ENCODE assay signal across 16 cellular contexts in genomic region chr6:136440187-136440582, GRCh38.
DNase-seq lines count a peak whose midpoint lies in the region; ATAC-seq, FAIRE-seq and TF ChIP-seq lines count a peak whose summit lies in the region.
"Had no signal": no experiment of that assay in that cellular context is flagged by ENCODE, and none has a peak within 500 bp of the region (broad histone marks: within the 10 kb centered on the region; RNA-seq: fewer than 3 reads in every experiment).

No MANE protein-coding gene starts in this region.

- FAIRE-seq in RCC 7860 (lab: Jason Lieb, UNC): no peak

- H3K4me1 ChIP-seq in GM23338 (ENCODE audit: insufficient read depth): peaks cover 81% of the 10 kb centered on the region
- no peaks in the 10 kb centered on the region for H3K4me1 ChIP-seq in endodermal cell (ENCODE audit: control insufficient read depth, insufficient read depth, low read length)
- peaks cover 23 to 43% of the 10 kb centered on the region in 2 donors for H3K4me1 ChIP-seq in mucosa of rectum (ENCODE audit: control insufficient read depth in 2 of 2, insufficient read depth in 2 of 2, low read length in 2 of 2)
- no peaks in the 10 kb centered on the region for H3K4me1 ChIP-seq in left ventricle myocardium inferior

- H3F3A ChIP-seq in GM23338 (replicated peaks; ENCODE audit: low read depth): no peaks in the 10 kb centered on the region

- H4K20me1 ChIP-seq in GM23338 (replicated peaks; ENCODE audit: insufficient read depth): no peaks in the 10 kb centered on the region

- H3K9ac ChIP-seq in endodermal cell (ENCODE audit: extremely low read depth, low read length, poor library complexity, severe bottlenecking) (no peak overlapping the region), mucosa of rectum (ENCODE audit: low read depth in 1 of 2, low read length in 2 of 2) (no peak overlapping the region)

- TF ChIP-seq CTCF in GM23338 (conservative IDR thresholded peaks at IDR 0.05; ENCODE audit: low read depth in 2 of 2) (no peak), endodermal cell (conservative IDR thresholded peaks at IDR 0.05) (no peak), left ventricle myocardium inferior (IDR thresholded peaks at IDR 0.05; ENCODE audit: borderline replicate concordance) (no peak)

- H3K36me3 Mint-ChIP-seq in GM23338 (ENCODE audit: low read depth): no peaks in the 10 kb centered on the region; the same call in 2 of the 3 replicates
- no peaks in the 10 kb centered on the region for H3K36me3 Mint-ChIP-seq in endodermal cell (ENCODE audit: low read depth)
- H3K36me3 Mint-ChIP-seq: naive thymus-derived CD4-positive, alpha-beta T cell had no signal

- H2AFZ ChIP-seq in GM23338: no peak overlapping the region

- peaks cover 56% of the 10 kb centered on the region for H3K4me1 Mint-ChIP-seq in GM23338
- peaks cover 39% of the 10 kb centered on the region for H3K4me1 Mint-ChIP-seq in endodermal cell

- 94% methylated on average over 2 of the region's 2 CpGs; no CpG with 5 or more reads in 1 of the 2 experiments for WGBS in endodermal cell (ENCODE audit: insufficient coverage in 1 of 2, insufficient read length in 1 of 2), 2 experiments

- peaks cover 87% of the 10 kb centered on the region for H3K79me2 ChIP-seq in GM23338 (replicated peaks; ENCODE audit: insufficient read depth)

- DNase-seq in GM23338 (ENCODE audit: low spot score) (no peak), RCC 7860 (ENCODE audit: low spot score) (peak; percentile 12), endodermal cell (no peak), left ventricle myocardium inferior (no peak), middle frontal gyrus (ENCODE audit: extremely low spot score, low spot score) (no peak), KG1 (lab: John Stamatoyannopoulos, UW) (no peak)
- DNase-seq: effector CD8-positive, alpha-beta T cell; naive thymus-derived CD4-positive, alpha-beta T cell; NCI-H1048; Right ventricle myocardium superior; stimulated activated CD4-positive, alpha-beta T cell treated with anti-CD3 and anti-CD28 coated beads, Interleukin-4, amount 100 ng/mL, for 4 hours; stimulated activated CD8-positive, alpha-beta memory T cell treated with anti-CD3 and anti-CD28 coated beads, Interleukin-4, amount 100 ng/mL, for 48 hours had no signal

- H3K9me3 ChIP-seq in endodermal cell (ENCODE audit: control insufficient read depth, low read length): no peaks in the 10 kb centered on the region
- no peaks in the 10 kb centered on the region for H3K9me3 ChIP-seq in mucosa of rectum (ENCODE audit: control insufficient read depth in 2 of 2, low read length in 2 of 2)
- H3K9me3 ChIP-seq in left ventricle myocardium inferior (replicated peaks): no peaks in the 10 kb centered on the region
- H3K9me3 ChIP-seq: suprapubic skin had no signal

- no peak overlapping the region for H3K4me3 Mint-ChIP-seq in GM23338
- H3K4me3 Mint-ChIP-seq in endodermal cell: no peak overlapping the region
- H3K4me3 Mint-ChIP-seq: activated T-helper 1 cell treated with anti-CD3 and anti-CD28 coated beads, Interleukin-12 subunit alpha, Interleukin-12 subunit beta, Interleukin-2, Interleukin-4 antibody, amounts not matched to agents 30 ng/mL and 10 ng/mL and 1 ng/mL, durations not matched to agents 14 hours and 24 hours and 36 hours; naive thymus-derived CD4-positive, alpha-beta T cell had no signal

- H3K27me3 Mint-ChIP-seq in GM23338 (ENCODE audit: insufficient read depth, low read depth, poor library complexity): no peaks in the 10 kb centered on the region
- H3K27me3 Mint-ChIP-seq in endodermal cell (ENCODE audit: insufficient read depth): no peaks in the 10 kb centered on the region

- H3K4me3 ChIP-seq in GM23338: no peak overlapping the region
- H3K4me3 ChIP-seq in endodermal cell (ENCODE audit: low read length): no peak overlapping the region
- no peak overlapping the region for H3K4me3 ChIP-seq in mucosa of rectum (ENCODE audit: low read length in 2 of 2)
- no peak overlapping the region for H3K4me3 ChIP-seq in left ventricle myocardium inferior
- H3K4me3 ChIP-seq: suprapubic skin had no signal

- 0 out of 2 replicates have a peak overlapping the region, but pooled peaks have one; percentile 33 for H3K4me2 ChIP-seq in GM23338

- H3K36me3 ChIP-seq in GM23338 (ENCODE audit: insufficient read depth) (no peaks in the 10 kb centered on the region), endodermal cell (ENCODE audit: control insufficient read depth, insufficient read depth, low read length) (no peaks in the 10 kb centered on the region), mucosa of rectum (ENCODE audit: control insufficient read depth in 2 of 2, insufficient read depth in 2 of 2, low read length in 2 of 2) (no peaks in the 10 kb centered on the region), left ventricle myocardium inferior (no peaks in the 10 kb centered on the region)
- H3K36me3 ChIP-seq: suprapubic skin had no signal

- H3K9me2 ChIP-seq in GM23338 (ENCODE audit: insufficient read depth): no peaks in the 10 kb centered on the region

- H3K27me3 ChIP-seq in GM23338 (ENCODE audit: insufficient read depth): no peaks in the 10 kb centered on the region
- no peaks in the 10 kb centered on the region for H3K27me3 ChIP-seq in endodermal cell (ENCODE audit: control insufficient read depth, insufficient read depth, low read length, poor library complexity, severe bottlenecking)
- no peaks in the 10 kb centered on the region for H3K27me3 ChIP-seq in mucosa of rectum (ENCODE audit: control insufficient read depth in 2 of 2, insufficient read depth in 2 of 2, low read length in 2 of 2)
- no peaks in the 10 kb centered on the region for H3K27me3 ChIP-seq in left ventricle myocardium inferior (ENCODE audit: low read depth)
- H3K27me3 ChIP-seq: suprapubic skin had no signal

- H3K27ac Mint-ChIP-seq in GM23338: peak overlapping the region; percentile 31; the same call in 1 of the 2 replicates
- peak overlapping the region; percentile 3 for H3K27ac Mint-ChIP-seq in endodermal cell
- H3K27ac Mint-ChIP-seq: activated T-helper 1 cell treated with anti-CD3 and anti-CD28 coated beads, Interleukin-12 subunit alpha, Interleukin-12 subunit beta, Interleukin-2, Interleukin-4 antibody, amounts not matched to agents 30 ng/mL and 10 ng/mL and 1 ng/mL, durations not matched to agents 14 hours and 24 hours and 36 hours; naive thymus-derived CD4-positive, alpha-beta T cell had no signal

- H3K27ac ChIP-seq in GM23338 (ENCODE audit: low read depth) (peak overlapping the region; percentile 48; the same call in 1 of the 2 replicates), endodermal cell (ENCODE audit: low read depth, low read length) (no peak overlapping the region), mucosa of rectum (ENCODE audit: low read depth in 2 of 2, low read length in 2 of 2) (peak overlapping the region; percentile 76 to 81), left ventricle myocardium inferior (replicated peaks) (no peak overlapping the region)
- H3K27ac ChIP-seq: suprapubic skin had no signal

- intact Hi-C loops in left ventricle myocardium inferior (cut with micrococcal nuclease): no loop called here

- peak; percentile 36; the same call in 2 of the 3 replicates for ATAC-seq in GM23338
- no peak for ATAC-seq in HG03039 (IDR thresholded peaks at IDR 0.05; ENCODE audit: unreplicated experiment)
- ATAC-seq: naive thymus-derived CD4-positive, alpha-beta T cell had no signal

- H3K9me3 Mint-ChIP-seq in GM23338 (no peaks in the 10 kb centered on the region), endodermal cell (no peaks in the 10 kb centered on the region)
- H3K9me3 Mint-ChIP-seq: activated T-helper 1 cell treated with anti-CD3 and anti-CD28 coated beads, Interleukin-12 subunit alpha, Interleukin-12 subunit beta, Interleukin-2, Interleukin-4 antibody, amounts not matched to agents 30 ng/mL and 10 ng/mL and 1 ng/mL, durations not matched to agents 14 hours and 24 hours and 36 hours; naive thymus-derived CD4-positive, alpha-beta T cell had no signal

TF ChIP-seq in GM23338, 12 proteins besides CTCF, POLR2A, EP300 and RAD21 (continues in another document):
- TF ChIP-seq POLR2AphosphoS5 (IDR thresholded peaks at IDR 0.05; ENCODE audit: low read depth): no peak
- no peak for TF ChIP-seq STAT1 (IDR thresholded peaks at IDR 0.05; ENCODE audit: unreplicated experiment)
- TF ChIP-seq REST (IDR thresholded peaks at IDR 0.05; ENCODE audit: unreplicated experiment): no peak
- no peak for TF ChIP-seq EZH2 (IDR thresholded peaks at IDR 0.05; ENCODE audit: low read depth, unreplicated experiment)
- TF ChIP-seq JUNB (IDR thresholded peaks at IDR 0.05; ENCODE audit: unreplicated experiment): no peak
- TF ChIP-seq NANOG (IDR thresholded peaks at IDR 0.05; ENCODE audit: borderline replicate concordance): no peak
- TF ChIP-seq ETS1 (IDR thresholded peaks at IDR 0.05): no peak

Comparison
In these comparisons a context has a peak if more than half of its experiments do, and no peak if none do; other contexts are left out.
1. H3K27ac ChIP-seq: peak in GM23338 (single experiment) and mucosa of rectum (2 of 2); none in endodermal cell (single experiment) and left ventricle myocardium inferior (single experiment).